ENCODE assay signal across 1 cellular context in genomic region chrX:41922125-41922521, GRCh38.
TF ChIP-seq lines count a peak whose summit lies in the region.

No MANE protein-coding gene starts in this region.

TF ChIP-seq in K562, 482 proteins besides CTCF, POLR2A, EP300 and RAD21 (continued from another document):
- TF ChIP-seq, protein P1, sequence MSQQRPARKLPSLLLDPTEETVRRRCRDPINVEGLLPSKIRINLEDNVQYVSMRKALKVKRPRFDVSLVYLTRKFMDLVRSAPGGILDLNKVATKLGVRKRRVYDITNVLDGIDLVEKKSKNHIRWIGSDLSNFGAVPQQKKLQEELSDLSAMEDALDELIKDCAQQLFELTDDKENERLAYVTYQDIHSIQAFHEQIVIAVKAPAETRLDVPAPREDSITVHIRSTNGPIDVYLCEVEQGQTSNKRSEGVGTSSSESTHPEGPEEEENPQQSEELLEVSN (IDR thresholded peaks at IDR 0.05; ENCODE audit: borderline replicate concordance in 1 of 2, extremely low read depth in 1 of 2, insufficient read depth in 1 of 2, insufficient read length in 1 of 2, low read depth in 1 of 2, low read length in 1 of 2, poor library complexity in 1 of 2, severe bottlenecking in 1 of 2): no peak
- no peak for TF ChIP-seq XRCC3 (IDR thresholded peaks at IDR 0.05)
- TF ChIP-seq, protein P2, sequence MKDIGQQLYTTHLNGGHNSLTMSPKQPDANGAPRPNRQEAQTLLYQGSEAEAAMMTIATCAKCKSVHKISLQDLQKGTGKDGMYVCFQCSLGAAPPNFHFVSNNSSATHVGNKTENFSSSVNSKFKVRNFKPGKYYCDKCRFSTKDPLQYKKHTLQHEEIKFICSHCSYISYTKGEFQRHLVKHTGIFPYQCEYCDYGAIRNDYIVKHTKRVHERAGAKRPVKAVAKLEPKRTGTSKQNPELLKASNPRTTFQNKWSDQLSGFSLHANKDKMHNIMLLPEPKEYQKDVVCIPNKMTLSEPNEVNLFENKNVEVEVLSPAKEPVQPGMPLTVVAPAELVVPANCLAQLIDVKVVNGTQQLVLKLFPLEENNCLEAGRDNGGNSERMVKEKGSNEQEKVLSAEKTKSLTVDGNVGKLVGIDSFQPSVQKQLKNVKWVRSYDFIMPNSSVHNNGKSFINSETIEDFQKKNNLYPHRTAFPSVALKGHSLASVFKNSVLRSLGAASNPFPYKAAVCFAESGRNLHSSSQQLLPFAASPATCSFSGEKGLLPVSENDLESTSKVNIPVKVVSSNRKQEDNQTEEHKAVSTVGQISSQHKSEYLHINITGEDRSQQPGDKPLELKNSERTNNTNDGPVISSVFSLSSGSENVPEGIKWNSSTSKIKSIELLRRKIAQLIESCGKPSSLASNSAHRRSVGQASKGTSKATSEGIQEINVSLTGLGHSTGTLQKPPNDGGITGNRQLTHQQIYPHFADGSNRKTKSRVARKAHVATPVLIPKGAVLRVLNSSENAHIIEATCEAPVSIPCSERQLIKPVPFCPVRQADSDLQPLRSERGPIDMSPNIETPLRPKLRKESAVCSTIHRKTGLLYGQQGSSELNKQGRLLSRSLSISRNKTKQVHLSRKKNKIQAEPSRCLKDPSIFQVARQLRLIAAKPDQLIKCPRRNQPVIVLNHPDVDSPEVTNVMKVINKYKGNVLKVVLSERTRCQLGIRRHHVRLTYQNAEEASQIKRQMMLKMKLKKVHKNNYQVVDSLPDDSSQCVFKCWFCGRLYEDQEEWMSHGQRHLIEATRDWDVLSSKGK (CRISPR knock-in tag; IDR thresholded peaks at IDR 0.05): no peak
- TF ChIP-seq TRIM24 (IDR thresholded peaks at IDR 0.05): no peak
- no peak for TF ChIP-seq RFX5 (IDR thresholded peaks at IDR 0.05; ENCODE audit: low read depth, low read length)
- TF ChIP-seq HLTF (IDR thresholded peaks at IDR 0.05): no peak
- TF ChIP-seq ZNF124 (CRISPR knock-in tag; IDR thresholded peaks at IDR 0.05): no peak
- TF ChIP-seq ZNF121 (CRISPR knock-in tag; conservative IDR thresholded peaks at IDR 0.05): no peak
- TF ChIP-seq, protein P3, sequence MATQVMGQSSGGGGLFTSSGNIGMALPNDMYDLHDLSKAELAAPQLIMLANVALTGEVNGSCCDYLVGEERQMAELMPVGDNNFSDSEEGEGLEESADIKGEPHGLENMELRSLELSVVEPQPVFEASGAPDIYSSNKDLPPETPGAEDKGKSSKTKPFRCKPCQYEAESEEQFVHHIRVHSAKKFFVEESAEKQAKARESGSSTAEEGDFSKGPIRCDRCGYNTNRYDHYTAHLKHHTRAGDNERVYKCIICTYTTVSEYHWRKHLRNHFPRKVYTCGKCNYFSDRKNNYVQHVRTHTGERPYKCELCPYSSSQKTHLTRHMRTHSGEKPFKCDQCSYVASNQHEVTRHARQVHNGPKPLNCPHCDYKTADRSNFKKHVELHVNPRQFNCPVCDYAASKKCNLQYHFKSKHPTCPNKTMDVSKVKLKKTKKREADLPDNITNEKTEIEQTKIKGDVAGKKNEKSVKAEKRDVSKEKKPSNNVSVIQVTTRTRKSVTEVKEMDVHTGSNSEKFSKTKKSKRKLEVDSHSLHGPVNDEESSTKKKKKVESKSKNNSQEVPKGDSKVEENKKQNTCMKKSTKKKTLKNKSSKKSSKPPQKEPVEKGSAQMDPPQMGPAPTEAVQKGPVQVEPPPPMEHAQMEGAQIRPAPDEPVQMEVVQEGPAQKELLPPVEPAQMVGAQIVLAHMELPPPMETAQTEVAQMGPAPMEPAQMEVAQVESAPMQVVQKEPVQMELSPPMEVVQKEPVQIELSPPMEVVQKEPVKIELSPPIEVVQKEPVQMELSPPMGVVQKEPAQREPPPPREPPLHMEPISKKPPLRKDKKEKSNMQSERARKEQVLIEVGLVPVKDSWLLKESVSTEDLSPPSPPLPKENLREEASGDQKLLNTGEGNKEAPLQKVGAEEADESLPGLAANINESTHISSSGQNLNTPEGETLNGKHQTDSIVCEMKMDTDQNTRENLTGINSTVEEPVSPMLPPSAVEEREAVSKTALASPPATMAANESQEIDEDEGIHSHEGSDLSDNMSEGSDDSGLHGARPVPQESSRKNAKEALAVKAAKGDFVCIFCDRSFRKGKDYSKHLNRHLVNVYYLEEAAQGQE (CRISPR knock-in tag; IDR thresholded peaks at IDR 0.05; ENCODE audit: low read depth): no peak
- no peak for TF ChIP-seq TEAD1 (CRISPR knock-in tag; IDR thresholded peaks at IDR 0.05)
- no peak for TF ChIP-seq SMARCC2 (IDR thresholded peaks at IDR 0.05; ENCODE audit: low read depth)
- TF ChIP-seq NR1H2 (CRISPR knock-in tag; IDR thresholded peaks at IDR 0.05): no peak
TF ChIP-seq in K562: peak in this region for 0.
